15 cellular contexts compared by ENCODE assay signal in genomic region chr2:71153585-71153984, GRCh38.
"Had no signal": no experiment of that assay in that cellular context is flagged by ENCODE, and none has a peak within 500 bp of the region (broad histone marks: within the 10 kb centered on the region; RNA-seq: fewer than 3 reads in every experiment).

No MANE protein-coding gene starts in this region.

- DNase-seq: dermis blood vessel endothelial cell; esophagus squamous epithelium; foreskin fibroblast; immature natural killer cell; left lung; mucosa of descending colon; naive thymus-derived CD8-positive, alpha-beta T cell; posterior cingulate gyrus; right cardiac atrium; small intestine; stimulated activated CD4-positive, alpha-beta T cell treated with anti-CD3 and anti-CD28 coated beads, Interleukin-12 subunit alpha, Interleukin-12 subunit beta, amount 100 ng/mL, for 4 hours; stimulated activated naive CD4-positive, alpha-beta T cell; stomach; trophoblast cell had no signal

- H3K9me3 Mint-ChIP-seq: immature natural killer cell; naive thymus-derived CD8-positive, alpha-beta T cell had no signal

- H3K4me3 Mint-ChIP-seq: immature natural killer cell; naive thymus-derived CD8-positive, alpha-beta T cell had no signal

- H3K27ac Mint-ChIP-seq: immature natural killer cell; naive thymus-derived CD8-positive, alpha-beta T cell had no signal

- ATAC-seq: gastroesophageal sphincter; left lung; mucosa of descending colon; naive thymus-derived CD8-positive, alpha-beta T cell; right cardiac atrium had no signal
